In the genomic region with DNA sequence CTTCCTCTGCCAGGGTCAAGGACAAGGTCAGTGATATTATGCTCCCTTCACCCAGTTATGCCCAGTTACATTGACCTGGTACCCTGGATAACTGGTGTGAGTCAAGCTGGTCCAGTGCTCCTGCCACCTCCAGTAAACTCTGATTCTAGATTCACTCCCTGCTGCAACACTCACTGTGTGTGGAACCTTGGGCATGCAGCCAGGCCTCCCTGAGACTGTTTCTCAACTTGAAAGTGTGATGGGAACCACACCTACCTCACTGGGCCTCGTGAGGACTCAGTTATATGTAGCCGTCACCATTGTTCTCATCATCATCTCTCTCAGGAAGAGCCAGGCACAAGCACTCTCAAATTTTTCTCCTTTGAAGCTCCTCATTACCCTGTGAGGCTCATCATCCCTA, we compare ENCODE assay signal across 13 cellular contexts. TPM values are rescaled to one million over a fixed set of nuclear protein-coding genes. Genes with fewer than 3 reads are reported as not detected.
DNase-seq lines count a peak whose midpoint lies in the region; ATAC-seq and TF ChIP-seq lines count a peak whose summit lies in the region.
"Had no signal": no experiment of that assay in that cellular context is flagged by ENCODE, and none has a peak within 500 bp of the region (broad histone marks: within the 10 kb centered on the region; RNA-seq: fewer than 3 reads in every experiment).

No MANE protein-coding gene starts in this region.

- ATAC-seq in activated naive CD8-positive, alpha-beta T cell treated with anti-CD3 and anti-CD28 coated beads, Interleukin-2, amount 50 U/mL, for 24 hours: no peak
- no peak for ATAC-seq in naive thymus-derived CD8-positive, alpha-beta T cell
- no peak for ATAC-seq in left lobe of liver

- DNase-seq in CD14-positive monocyte (ENCODE audit: low spot score) (no peak), left lobe of liver (ENCODE audit: low spot score) (no peak), MV-4-11 (lab: John Stamatoyannopoulos, UW) (no peak), ureter (ENCODE audit: low spot score) (no peak)
- DNase-seq in activated naive CD8-positive, alpha-beta T cell treated with anti-CD3 and anti-CD28 coated beads, Interleukin-2, amount 50 U/mL, for 24 hours: no peak
- no peak for DNase-seq in naive thymus-derived CD8-positive, alpha-beta T cell
- DNase-seq: activated gamma-delta T cell treated with Interleukin-2 at 50 U/mL for 16 hours, cerebellar nuclear complex, erythroblast, hippocampal formation, NCI-H1092, NCI-H226 had no signal

- H3K36me3 Mint-ChIP-seq in CD14-positive monocyte (peaks cover 9 to 15% of the 10 kb centered on the region in 2 donors), IgD-negative memory B cell (no peaks in the 10 kb centered on the region)
- H3K36me3 Mint-ChIP-seq in activated naive CD8-positive, alpha-beta T cell treated with anti-CD3 and anti-CD28 coated beads, Interleukin-2, amount 50 U/mL, for 24 hours (ENCODE audit: low read depth): peaks cover 33% of the 10 kb centered on the region
- peaks cover 0 to 16% (median 8%) of the 10 kb centered on the region in 3 donors for H3K36me3 Mint-ChIP-seq in naive thymus-derived CD8-positive, alpha-beta T cell

- H3K27ac Mint-ChIP-seq in CD14-positive monocyte (peak overlapping the region in 5 of 7 donors; percentile 38 to 100 (median 72)), IgD-negative memory B cell (peak overlapping the region in 2 of 3 donors; percentile 85 to 99)
- H3K27ac Mint-ChIP-seq in activated naive CD8-positive, alpha-beta T cell treated with anti-CD3 and anti-CD28 coated beads, Interleukin-2, amount 50 U/mL, for 24 hours: peak overlapping the region; percentile 95
- H3K27ac Mint-ChIP-seq in naive thymus-derived CD8-positive, alpha-beta T cell: peak overlapping the region in 9 of 10 donors; percentile 36 to 100 (median 98)

- H3K9me3 Mint-ChIP-seq in CD14-positive monocyte: peaks cover 0 to 14% (median 10%) of the 10 kb centered on the region in 7 donors
- H3K9me3 Mint-ChIP-seq in IgD-negative memory B cell: no peaks in the 10 kb centered on the region
- H3K9me3 Mint-ChIP-seq in activated naive CD8-positive, alpha-beta T cell treated with anti-CD3 and anti-CD28 coated beads, Interleukin-2, amount 50 U/mL, for 24 hours: peaks cover 3% of the 10 kb centered on the region
- H3K9me3 Mint-ChIP-seq in naive thymus-derived CD8-positive, alpha-beta T cell: peaks cover 0 to 8% (median 0%) of the 10 kb centered on the region in 9 donors

- H3K4me1 Mint-ChIP-seq in CD14-positive monocyte (peaks cover 25% of the 10 kb centered on the region), IgD-negative memory B cell (peaks cover 20 to 29% (median 23%) of the 10 kb centered on the region in 3 donors)
- peaks cover 47% of the 10 kb centered on the region for H3K4me1 Mint-ChIP-seq in activated naive CD8-positive, alpha-beta T cell treated with anti-CD3 and anti-CD28 coated beads, Interleukin-2, amount 50 U/mL, for 24 hours
- H3K4me1 Mint-ChIP-seq in naive thymus-derived CD8-positive, alpha-beta T cell: peaks cover 9 to 48% (median 41%) of the 10 kb centered on the region in 4 donors

- no peak for TF ChIP-seq CTCF in CD14-positive monocyte (IDR thresholded peaks at IDR 0.05)

- POLR2A ChIA-PET in naive thymus-derived CD8-positive, alpha-beta T cell (lab: Charles Lee): no interaction called here

- H3K4me3 Mint-ChIP-seq in CD14-positive monocyte (no peak overlapping the region), IgD-negative memory B cell (peak overlapping the region in 1 of 4 donors; percentile 98)
- H3K4me3 Mint-ChIP-seq in activated naive CD8-positive, alpha-beta T cell treated with anti-CD3 and anti-CD28 coated beads, Interleukin-2, amount 50 U/mL, for 24 hours: no peak overlapping the region
- H3K4me3 Mint-ChIP-seq in naive thymus-derived CD8-positive, alpha-beta T cell: peak overlapping the region in 2 of 10 donors; percentile 14 to 33

- H3K27me3 Mint-ChIP-seq in CD14-positive monocyte (ENCODE audit: low read depth in 3 of 3): peaks cover 0 to 1% (median 0%) of the 10 kb centered on the region in 3 donors
- no peaks in the 10 kb centered on the region for H3K27me3 Mint-ChIP-seq in IgD-negative memory B cell
- H3K27me3 Mint-ChIP-seq in activated naive CD8-positive, alpha-beta T cell treated with anti-CD3 and anti-CD28 coated beads, Interleukin-2, amount 50 U/mL, for 24 hours: no peaks in the 10 kb centered on the region
- no peaks in the 10 kb centered on the region for H3K27me3 Mint-ChIP-seq in naive thymus-derived CD8-positive, alpha-beta T cell

- intact Hi-C loops in CD14-positive monocyte (cut with micrococcal nuclease): loop anchor here (5.0 to 10.0 kb wide), 5 partner anchors 249 to 592 kb away; a partner anchor contains a TSS

RNA-seq across cellular contexts. Expression of a gene that starts 0.9 kb away (rescaled TPM):
- polyA plus RNA-seq in CD14-positive monocyte (1 to 10 TPM; 1.3 to 1.4 TPM), IgD-negative memory B cell (4.6 TPM)
- 10 to 100 TPM; 51.9 to 55.4 TPM for total RNA-seq in naive thymus-derived CD8-positive, alpha-beta T cell
- polyA plus RNA-seq in naive thymus-derived CD8-positive, alpha-beta T cell: 1 to 10 TPM; 2.2 to 4.9 (median 2.3) TPM
- total RNA-seq in left lobe of liver (4.3 TPM), ureter (32.5 TPM)
